ENCODE assay signal across 24 cellular contexts in the genomic region with DNA sequence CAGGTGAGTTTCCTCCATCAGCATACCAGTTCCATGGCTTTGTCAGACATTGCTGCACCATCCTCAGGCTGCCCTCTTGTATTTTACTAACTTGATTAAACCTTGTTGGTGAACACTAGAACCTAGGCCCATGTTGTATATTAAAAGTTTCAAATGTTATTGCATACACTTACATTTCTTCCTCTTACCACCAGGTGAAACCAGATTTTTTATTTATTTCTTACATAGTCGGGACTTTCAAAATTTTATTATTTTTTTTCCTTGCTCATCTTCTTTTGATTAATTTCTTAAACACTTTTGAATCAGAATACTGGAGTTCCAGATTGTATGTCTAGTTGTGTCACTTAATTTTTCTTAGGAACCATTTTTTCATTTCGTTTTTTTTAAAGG.
"Had no signal": no experiment of that assay in that cellular context is flagged by ENCODE, and none has a peak within 500 bp of the region (broad histone marks: within the 10 kb centered on the region; RNA-seq: fewer than 3 reads in every experiment).

No MANE protein-coding gene starts in this region.

- H3K36me3 ChIP-seq: breast epithelium, esophagus squamous epithelium, left lung, suprapubic skin, upper lobe of right lung had no signal

- H3K36me3 Mint-ChIP-seq: T-cell had no signal

- H3K4me3 ChIP-seq: breast epithelium, esophagus squamous epithelium, left lung, mucosa of descending colon, skin epidermis, suprapubic skin, upper lobe of right lung had no signal

- H3K4me1 ChIP-seq: breast epithelium had no signal

- H3K27ac Mint-ChIP-seq: activated naive CD8-positive, alpha-beta T cell treated with anti-CD3 and anti-CD28 coated beads, Interleukin-2, amount 10 ng/mL, durations not matched to agents 7 days and 5 days; activated T-cell treated with anti-CD3 and anti-CD28 coated beads, Interleukin-2, amount 50 U/mL, for 24 hours had no signal

- H3K9me3 Mint-ChIP-seq: activated naive CD8-positive, alpha-beta T cell treated with anti-CD3 and anti-CD28 coated beads, Interleukin-2, amount 10 ng/mL, durations not matched to agents 7 days and 5 days; activated T-cell treated with anti-CD3 and anti-CD28 coated beads, Interleukin-2, amount 50 U/mL, for 24 hours; naive thymus-derived CD4-positive, alpha-beta T cell; T-cell had no signal

- DNase-seq: activated CD4-positive, alpha-beta T cell treated with anti-CD3 and anti-CD28 coated beads for 1 hour; activated CD4-positive, alpha-beta T cell treated with anti-CD3 and anti-CD28 coated beads, Interleukin-2, amount 50 U/mL, for 48 hours; activated effector memory CD4-positive, alpha-beta T cell treated with anti-CD3 and anti-CD28 coated beads, Interleukin-2, amount 50 U/mL, for 16 hours; activated naive CD8-positive, alpha-beta T cell treated with anti-CD3 and anti-CD28 coated beads, Interleukin-2, amount 10 ng/mL, durations not matched to agents 7 days and 5 days; activated T-cell treated with anti-CD3 and anti-CD28 coated beads, Interleukin-2, amount 50 U/mL, for 24 hours; anterior cingulate cortex; esophagus squamous epithelium; hypothalamus; kidney; left lung; mammary epithelial cell; mucosa of descending colon; naive thymus-derived CD4-positive, alpha-beta T cell; occipital lobe; right cardiac atrium; stimulated activated CD4-positive, alpha-beta T cell treated with anti-CD3 and anti-CD28 coated beads, Interleukin-15, amount 100 ng/mL, for 24 hours; stimulated activated CD4-positive, alpha-beta T cell treated with anti-CD3 and anti-CD28 coated beads, Interleukin-4, amount 100 ng/mL, for 1 hour; stimulated activated naive CD4-positive, alpha-beta T cell; T-cell; T-helper 9 cell; upper lobe of right lung had no signal

- H3K4me3 Mint-ChIP-seq: activated naive CD8-positive, alpha-beta T cell treated with anti-CD3 and anti-CD28 coated beads, Interleukin-2, amount 10 ng/mL, durations not matched to agents 7 days and 5 days; activated T-cell treated with anti-CD3 and anti-CD28 coated beads, Interleukin-2, amount 50 U/mL, for 24 hours; T-cell had no signal

- ATAC-seq: left lung; mucosa of descending colon; naive thymus-derived CD4-positive, alpha-beta T cell; right cardiac atrium; T-cell; upper lobe of right lung had no signal

- H3K9me3 ChIP-seq: breast epithelium, esophagus squamous epithelium, left lung, mucosa of descending colon, suprapubic skin, upper lobe of right lung had no signal

- H3K27me3 ChIP-seq: breast epithelium, esophagus squamous epithelium, suprapubic skin, upper lobe of right lung had no signal

- H3K27me3 Mint-ChIP-seq: activated naive CD8-positive, alpha-beta T cell treated with anti-CD3 and anti-CD28 coated beads, Interleukin-2, amount 10 ng/mL, durations not matched to agents 7 days and 5 days; activated T-cell treated with anti-CD3 and anti-CD28 coated beads, Interleukin-2, amount 50 U/mL, for 24 hours; naive thymus-derived CD4-positive, alpha-beta T cell; T-cell had no signal

- H3K27ac ChIP-seq: breast epithelium, esophagus squamous epithelium, left lung, skin epidermis, suprapubic skin, upper lobe of right lung had no signal
